ENCODE assay signal across 1 cellular context in genomic region chr16:87391950-87392822, GRCh38.
TF ChIP-seq lines count a peak whose summit lies in the region.

Gene MAP1LC3B (plus strand): TSS chr16:87392336. CDS start chr16:87392428, 92 bp downstream.

TF ChIP-seq in HepG2, 621 proteins besides CTCF, POLR2A, EP300 and RAD21 (continued from another document and continues in another):
- TF ChIP-seq PATZ1 (CRISPR knock-in tag; IDR thresholded peaks at IDR 0.05) (peak; percentile 91), HOXD1 (CRISPR knock-in tag; IDR thresholded peaks at IDR 0.05) (peak; percentile 99), KLF13 (CRISPR knock-in tag; IDR thresholded peaks at IDR 0.05) (no peak), ATRX (CRISPR knock-in tag; IDR thresholded peaks at IDR 0.05; ENCODE audit: borderline replicate concordance) (no peak), ZNF644 (CRISPR knock-in tag; IDR thresholded peaks at IDR 0.05; ENCODE audit: low read depth) (0 out of 2 replicates have a peak, but pooled peaks have one; percentile 14), ZMYM2 (CRISPR knock-in tag; IDR thresholded peaks at IDR 0.05) (no peak), ZNF256 (CRISPR knock-in tag; conservative IDR thresholded peaks at IDR 0.05) (peak; percentile 85), ZNF775 (CRISPR knock-in tag; IDR thresholded peaks at IDR 0.05; ENCODE audit: borderline replicate concordance) (0 out of 2 replicates have a peak, but pooled peaks have one; percentile 30), PITX1 (CRISPR knock-in tag; IDR thresholded peaks at IDR 0.05) (peak; percentile 76), RAD51 (IDR thresholded peaks at IDR 0.05; ENCODE audit: borderline replicate concordance) (no peak), HOXA7 (CRISPR knock-in tag; IDR thresholded peaks at IDR 0.05) (no peak), SAFB2 (CRISPR knock-in tag; IDR thresholded peaks at IDR 0.05; ENCODE audit: borderline replicate concordance, low read depth) (peak; percentile 98), SMAD9 (CRISPR knock-in tag; IDR thresholded peaks at IDR 0.05) (peak; percentile 25; the same call in 1 of the 2 replicates), NFYB (CRISPR knock-in tag; IDR thresholded peaks at IDR 0.05) (peak; percentile 85), ZBTB14 (CRISPR knock-in tag; IDR thresholded peaks at IDR 0.05) (peak; percentile 78), BRD4 (CRISPR knock-in tag; IDR thresholded peaks at IDR 0.05) (peak; percentile 29; the same call in 1 of the 2 replicates), ETS1 (CRISPR knock-in tag; IDR thresholded peaks at IDR 0.05) (no peak), JDP2 (CRISPR knock-in tag; IDR thresholded peaks at IDR 0.05; ENCODE audit: borderline replicate concordance) (peak; percentile 45; the same call in 1 of the 2 replicates), NCOA2 (CRISPR knock-in tag; IDR thresholded peaks at IDR 0.05) (peak; percentile 51), ZNF530 (CRISPR knock-in tag; IDR thresholded peaks at IDR 0.05; ENCODE audit: low read depth) (no peak), ZNF350 (CRISPR knock-in tag; IDR thresholded peaks at IDR 0.05; ENCODE audit: borderline replicate concordance, low read depth) (peak; percentile 9; the same call in 1 of the 2 replicates), ZNF33A (CRISPR knock-in tag; IDR thresholded peaks at IDR 0.05; ENCODE audit: borderline replicate concordance) (no peak), ZNF609 (CRISPR knock-in tag; IDR thresholded peaks at IDR 0.05; ENCODE audit: borderline replicate concordance) (peak; percentile 61; the same call in 1 of the 2 replicates), ZFP62 (CRISPR knock-in tag; IDR thresholded peaks at IDR 0.05) (0 out of 2 replicates have a peak, but pooled peaks have one; percentile 25), ZNF432 (CRISPR knock-in tag; IDR thresholded peaks at IDR 0.05; ENCODE audit: borderline replicate concordance) (no peak), ZNF768 (CRISPR knock-in tag; IDR thresholded peaks at IDR 0.05) (peak; percentile 54; the same call in 1 of the 2 replicates), DPF2 (CRISPR knock-in tag; IDR thresholded peaks at IDR 0.05; ENCODE audit: borderline replicate concordance, low read depth) (0 out of 2 replicates have a peak, but pooled peaks have one; percentile 5), TCF7 (IDR thresholded peaks at IDR 0.05; ENCODE audit: low read depth) (no peak), ZNF562 (CRISPR knock-in tag; IDR thresholded peaks at IDR 0.05; ENCODE audit: borderline replicate concordance) (no peak), IKZF4 (CRISPR knock-in tag; IDR thresholded peaks at IDR 0.05; ENCODE audit: borderline replicate concordance, low read depth, not compliant biosample characterization) (peak; percentile 90), SP2 (CRISPR knock-in tag; IDR thresholded peaks at IDR 0.05) (peak; percentile 96), ATF7-NPFF (CRISPR knock-in tag; IDR thresholded peaks at IDR 0.05; ENCODE audit: low read depth) (peak; percentile 96), ZC3H13 (CRISPR knock-in tag; IDR thresholded peaks at IDR 0.05) (peak; percentile 94), FOSL1 (CRISPR knock-in tag; IDR thresholded peaks at IDR 0.05; ENCODE audit: borderline replicate concordance) (peak; percentile 7; the same call in 1 of the 2 replicates), ZSCAN21 (CRISPR knock-in tag; IDR thresholded peaks at IDR 0.05; ENCODE audit: borderline replicate concordance) (peak; percentile 94), ARNT2 (CRISPR knock-in tag; IDR thresholded peaks at IDR 0.05; ENCODE audit: low read depth) (peak; percentile 94), SALL1 (CRISPR knock-in tag; IDR thresholded peaks at IDR 0.05) (peak; percentile 92), KDM6A (CRISPR knock-in tag; IDR thresholded peaks at IDR 0.05; ENCODE audit: low read depth) (0 out of 2 replicates have a peak, but pooled peaks have one; percentile 8), HES4 (CRISPR knock-in tag; IDR thresholded peaks at IDR 0.05; ENCODE audit: borderline replicate concordance) (peak; percentile 85), CEBPG (CRISPR knock-in tag; IDR thresholded peaks at IDR 0.05) (peak; percentile 85), YY1 (IDR thresholded peaks at IDR 0.05; ENCODE audit: insufficient read depth, insufficient replicate concordance, low read depth, low read length) (peak; percentile 100), TSC22D2 (CRISPR knock-in tag; IDR thresholded peaks at IDR 0.05; ENCODE audit: borderline replicate concordance) (peak; percentile 97), RORA (CRISPR knock-in tag; IDR thresholded peaks at IDR 0.05) (no peak)
- TF ChIP-seq, protein P1, sequence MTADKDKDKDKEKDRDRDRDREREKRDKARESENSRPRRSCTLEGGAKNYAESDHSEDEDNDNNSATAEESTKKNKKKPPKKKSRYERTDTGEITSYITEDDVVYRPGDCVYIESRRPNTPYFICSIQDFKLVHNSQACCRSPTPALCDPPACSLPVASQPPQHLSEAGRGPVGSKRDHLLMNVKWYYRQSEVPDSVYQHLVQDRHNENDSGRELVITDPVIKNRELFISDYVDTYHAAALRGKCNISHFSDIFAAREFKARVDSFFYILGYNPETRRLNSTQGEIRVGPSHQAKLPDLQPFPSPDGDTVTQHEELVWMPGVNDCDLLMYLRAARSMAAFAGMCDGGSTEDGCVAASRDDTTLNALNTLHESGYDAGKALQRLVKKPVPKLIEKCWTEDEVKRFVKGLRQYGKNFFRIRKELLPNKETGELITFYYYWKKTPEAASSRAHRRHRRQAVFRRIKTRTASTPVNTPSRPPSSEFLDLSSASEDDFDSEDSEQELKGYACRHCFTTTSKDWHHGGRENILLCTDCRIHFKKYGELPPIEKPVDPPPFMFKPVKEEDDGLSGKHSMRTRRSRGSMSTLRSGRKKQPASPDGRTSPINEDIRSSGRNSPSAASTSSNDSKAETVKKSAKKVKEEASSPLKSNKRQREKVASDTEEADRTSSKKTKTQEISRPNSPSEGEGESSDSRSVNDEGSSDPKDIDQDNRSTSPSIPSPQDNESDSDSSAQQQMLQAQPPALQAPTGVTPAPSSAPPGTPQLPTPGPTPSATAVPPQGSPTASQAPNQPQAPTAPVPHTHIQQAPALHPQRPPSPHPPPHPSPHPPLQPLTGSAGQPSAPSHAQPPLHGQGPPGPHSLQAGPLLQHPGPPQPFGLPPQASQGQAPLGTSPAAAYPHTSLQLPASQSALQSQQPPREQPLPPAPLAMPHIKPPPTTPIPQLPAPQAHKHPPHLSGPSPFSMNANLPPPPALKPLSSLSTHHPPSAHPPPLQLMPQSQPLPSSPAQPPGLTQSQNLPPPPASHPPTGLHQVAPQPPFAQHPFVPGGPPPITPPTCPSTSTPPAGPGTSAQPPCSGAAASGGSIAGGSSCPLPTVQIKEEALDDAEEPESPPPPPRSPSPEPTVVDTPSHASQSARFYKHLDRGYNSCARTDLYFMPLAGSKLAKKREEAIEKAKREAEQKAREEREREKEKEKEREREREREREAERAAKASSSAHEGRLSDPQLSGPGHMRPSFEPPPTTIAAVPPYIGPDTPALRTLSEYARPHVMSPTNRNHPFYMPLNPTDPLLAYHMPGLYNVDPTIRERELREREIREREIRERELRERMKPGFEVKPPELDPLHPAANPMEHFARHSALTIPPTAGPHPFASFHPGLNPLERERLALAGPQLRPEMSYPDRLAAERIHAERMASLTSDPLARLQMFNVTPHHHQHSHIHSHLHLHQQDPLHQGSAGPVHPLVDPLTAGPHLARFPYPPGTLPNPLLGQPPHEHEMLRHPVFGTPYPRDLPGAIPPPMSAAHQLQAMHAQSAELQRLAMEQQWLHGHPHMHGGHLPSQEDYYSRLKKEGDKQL (CRISPR knock-in tag; IDR thresholded peaks at IDR 0.05; ENCODE audit: low read depth), result peak; percentile 13; the same call in 1 of the 2 replicates
- TF ChIP-seq, protein P2, sequence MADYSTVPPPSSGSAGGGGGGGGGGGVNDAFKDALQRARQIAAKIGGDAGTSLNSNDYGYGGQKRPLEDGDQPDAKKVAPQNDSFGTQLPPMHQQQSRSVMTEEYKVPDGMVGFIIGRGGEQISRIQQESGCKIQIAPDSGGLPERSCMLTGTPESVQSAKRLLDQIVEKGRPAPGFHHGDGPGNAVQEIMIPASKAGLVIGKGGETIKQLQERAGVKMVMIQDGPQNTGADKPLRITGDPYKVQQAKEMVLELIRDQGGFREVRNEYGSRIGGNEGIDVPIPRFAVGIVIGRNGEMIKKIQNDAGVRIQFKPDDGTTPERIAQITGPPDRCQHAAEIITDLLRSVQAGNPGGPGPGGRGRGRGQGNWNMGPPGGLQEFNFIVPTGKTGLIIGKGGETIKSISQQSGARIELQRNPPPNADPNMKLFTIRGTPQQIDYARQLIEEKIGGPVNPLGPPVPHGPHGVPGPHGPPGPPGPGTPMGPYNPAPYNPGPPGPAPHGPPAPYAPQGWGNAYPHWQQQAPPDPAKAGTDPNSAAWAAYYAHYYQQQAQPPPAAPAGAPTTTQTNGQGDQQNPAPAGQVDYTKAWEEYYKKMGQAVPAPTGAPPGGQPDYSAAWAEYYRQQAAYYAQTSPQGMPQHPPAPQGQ (CRISPR knock-in tag; IDR thresholded peaks at IDR 0.05; ENCODE audit: borderline replicate concordance), result no peak
- TF ChIP-seq, protein P3, sequence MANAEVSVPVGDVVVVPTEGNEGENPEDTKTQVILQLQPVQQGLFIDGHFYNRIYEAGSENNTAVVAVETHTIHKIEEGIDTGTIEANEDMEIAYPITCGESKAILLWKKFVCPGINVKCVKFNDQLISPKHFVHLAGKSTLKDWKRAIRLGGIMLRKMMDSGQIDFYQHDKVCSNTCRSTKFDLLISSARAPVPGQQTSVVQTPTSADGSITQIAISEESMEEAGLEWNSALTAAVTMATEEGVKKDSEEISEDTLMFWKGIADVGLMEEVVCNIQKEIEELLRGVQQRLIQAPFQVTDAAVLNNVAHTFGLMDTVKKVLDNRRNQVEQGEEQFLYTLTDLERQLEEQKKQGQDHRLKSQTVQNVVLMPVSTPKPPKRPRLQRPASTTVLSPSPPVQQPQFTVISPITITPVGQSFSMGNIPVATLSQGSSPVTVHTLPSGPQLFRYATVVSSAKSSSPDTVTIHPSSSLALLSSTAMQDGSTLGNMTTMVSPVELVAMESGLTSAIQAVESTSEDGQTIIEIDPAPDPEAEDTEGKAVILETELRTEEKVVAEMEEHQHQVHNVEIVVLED (CRISPR knock-in tag; IDR thresholded peaks at IDR 0.05; ENCODE audit: borderline replicate concordance), result peak; percentile 98
